16 cellular contexts compared by ENCODE assay signal in the genomic region with DNA sequence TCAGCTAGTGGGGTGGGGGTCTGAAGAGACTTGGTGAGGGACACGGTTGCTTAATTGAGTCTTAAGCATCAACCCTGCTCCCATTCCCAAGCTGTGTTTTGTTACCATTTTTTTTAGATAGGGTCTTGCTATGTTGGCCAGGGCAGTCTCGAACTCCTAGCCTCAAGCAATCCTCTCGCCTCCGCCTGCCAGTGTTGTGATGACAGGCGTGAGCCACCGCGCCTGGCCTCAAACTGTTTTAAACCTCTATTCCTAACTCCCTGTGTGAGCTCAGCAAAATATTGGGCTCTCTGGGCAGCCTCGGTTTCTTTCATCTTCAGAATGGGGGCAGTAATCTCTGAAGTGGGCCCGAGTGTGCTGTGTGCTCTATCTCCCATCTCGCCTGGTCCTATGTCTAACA. TPM values are rescaled to one million over a fixed set of nuclear protein-coding genes. Genes with fewer than 3 reads are reported as not detected.
DNase-seq lines count a peak whose midpoint lies in the region; ATAC-seq lines count a peak whose summit lies in the region.
"Had no signal": no experiment of that assay in that cellular context is flagged by ENCODE, and none has a peak within 500 bp of the region (broad histone marks: within the 10 kb centered on the region; RNA-seq: fewer than 3 reads in every experiment).

No MANE protein-coding gene starts in this region.

- H3K36me3 Mint-ChIP-seq in T-helper 1 cell treated with Interleukin-12 subunit alpha and Interleukin-12 subunit beta and Interleukin-4 antibody, amounts not matched to agents 30 μg/mL and 1 μg/mL, for 36 hours (ENCODE audit: low read depth): peaks cover 2% of the 10 kb centered on the region
- peaks cover 0 to 2% (median 0%) of the 10 kb centered on the region in 3 donors for H3K36me3 Mint-ChIP-seq in CD8-positive, alpha-beta memory T cell
- H3K36me3 Mint-ChIP-seq in T-helper 17 cell (ENCODE audit: low read depth) (peaks cover 2% of the 10 kb centered on the region), memory B cell (peaks cover 2% of the 10 kb centered on the region)
- H3K36me3 Mint-ChIP-seq: CD14-positive monocyte had no signal

- DNase-seq in T-helper 1 cell (no peak), T-helper 17 cell (no peak), memory B cell (ENCODE audit: low spot score in 2 of 2) (no peak), KBM-7 (no peak), NCI-H2029 treated with DMSO at 0.1 percent for 48 hours (lab: John Stamatoyannopoulos, UW) (no peak)
- no peak for DNase-seq in CD8-positive, alpha-beta memory T cell
- DNase-seq: amniotic stem cell; EL; foreskin fibroblast; IMR-90; sigmoid colon; stimulated activated CD4-positive, alpha-beta T cell treated with anti-CD3 and anti-CD28 coated beads, Interleukin-2, amount 100 ng/mL, for 48 hours; tibial artery had no signal

- no peaks in the 10 kb centered on the region for H3K9me3 Mint-ChIP-seq in T-helper 1 cell treated with Interleukin-12 subunit alpha and Interleukin-12 subunit beta and Interleukin-4 antibody, amounts not matched to agents 30 μg/mL and 1 μg/mL, for 36 hours
- peaks cover 0 to 2% (median 0%) of the 10 kb centered on the region in 5 donors for H3K9me3 Mint-ChIP-seq in CD8-positive, alpha-beta memory T cell
- no peaks in the 10 kb centered on the region for H3K9me3 Mint-ChIP-seq in memory B cell

- H3K27ac ChIP-seq in CD8-positive, alpha-beta memory T cell (ENCODE audit: low read depth, low read length): no peak overlapping the region

- in situ Hi-C loops in KBM-7 (cut with MboI; ENCODE audit: low pct_unique_long_range_greater_than_20kb, low sequenced_read_pairs): no loop called here

- CTCF ChIA-PET in CD8-positive, alpha-beta memory T cell (lab: Charles Lee): no interaction called here

- no peaks in the 10 kb centered on the region for H3K9me3 ChIP-seq in CD8-positive, alpha-beta memory T cell (ENCODE audit: low read length)
- H3K9me3 ChIP-seq in T-helper 17 cell (ENCODE audit: control insufficient read depth, low read length, poor library complexity, severe bottlenecking): no peaks in the 10 kb centered on the region
- H3K9me3 ChIP-seq: sigmoid colon, tibial artery had no signal

- H3K4me1 Mint-ChIP-seq in T-helper 1 cell treated with Interleukin-12 subunit alpha and Interleukin-12 subunit beta and Interleukin-4 antibody, amounts not matched to agents 30 μg/mL and 1 μg/mL, for 36 hours (ENCODE audit: low read depth): peaks cover 18% of the 10 kb centered on the region
- peaks cover 16 to 37% (median 21%) of the 10 kb centered on the region in 3 donors for H3K4me1 Mint-ChIP-seq in CD8-positive, alpha-beta memory T cell
- peaks cover 13% of the 10 kb centered on the region for H3K4me1 Mint-ChIP-seq in T-helper 17 cell
- peaks cover 22% of the 10 kb centered on the region for H3K4me1 Mint-ChIP-seq in memory B cell

- peaks cover 4% of the 10 kb centered on the region for H3K27me3 Mint-ChIP-seq in T-helper 1 cell treated with Interleukin-12 subunit alpha and Interleukin-12 subunit beta and Interleukin-4 antibody, amounts not matched to agents 30 μg/mL and 1 μg/mL, for 36 hours (ENCODE audit: low read depth)
- H3K27me3 Mint-ChIP-seq in CD8-positive, alpha-beta memory T cell: peaks cover 0 to 12% of the 10 kb centered on the region in 2 donors
- H3K27me3 Mint-ChIP-seq in T-helper 17 cell: no peaks in the 10 kb centered on the region
- no peaks in the 10 kb centered on the region for H3K27me3 Mint-ChIP-seq in memory B cell

- peak overlapping the region; percentile 33 for H3K4me3 Mint-ChIP-seq in T-helper 1 cell treated with Interleukin-12 subunit alpha and Interleukin-12 subunit beta and Interleukin-4 antibody, amounts not matched to agents 30 μg/mL and 1 μg/mL, for 36 hours
- peak overlapping the region in 5 of 7 donors; percentile 11 to 60 (median 39) for H3K4me3 Mint-ChIP-seq in CD8-positive, alpha-beta memory T cell
- peak overlapping the region; percentile 39 for H3K4me3 Mint-ChIP-seq in T-helper 17 cell
- H3K4me3 Mint-ChIP-seq in memory B cell: peak overlapping the region; percentile 59

- H3K4me3 ChIP-seq in CD8-positive, alpha-beta memory T cell (ENCODE audit: low read length): no peak overlapping the region

- H3K27me3 ChIP-seq in CD8-positive, alpha-beta memory T cell (ENCODE audit: insufficient read depth, low read length, poor library complexity, severe bottlenecking): no peaks in the 10 kb centered on the region
- H3K27me3 ChIP-seq: sigmoid colon, tibial artery had no signal

- H3K4me1 ChIP-seq in CD8-positive, alpha-beta memory T cell (ENCODE audit: insufficient read depth, low read length): peaks cover 15% of the 10 kb centered on the region

- H3K27ac Mint-ChIP-seq in T-helper 1 cell treated with Interleukin-12 subunit alpha and Interleukin-12 subunit beta and Interleukin-4 antibody, amounts not matched to agents 30 μg/mL and 1 μg/mL, for 36 hours: no peak overlapping the region
- H3K27ac Mint-ChIP-seq in CD8-positive, alpha-beta memory T cell: peak overlapping the region in 2 of 8 donors; percentile 1 to 40
- H3K27ac Mint-ChIP-seq in T-helper 17 cell (peak overlapping the region; percentile 62), memory B cell (no peak overlapping the region)

- POLR2A ChIA-PET in CD8-positive, alpha-beta memory T cell (lab: Charles Lee): interaction anchor here (1.1 kb wide), 1 partner anchor 24 kb away, joined by 3 read pairs; no protein-coding TSS in a partner anchor

- no peaks in the 10 kb centered on the region for H3K36me3 ChIP-seq in CD8-positive, alpha-beta memory T cell (ENCODE audit: insufficient read depth, low read length)
- H3K36me3 ChIP-seq: sigmoid colon, tibial artery had no signal

- ATAC-seq in T-helper 17 cell (no peak), memory B cell (ENCODE audit: low read depth) (no peak), HG03108 (IDR thresholded peaks at IDR 0.05; ENCODE audit: unreplicated experiment) (no peak)

RNA-seq across cellular contexts. Expression of a gene that starts 26.3 kb away (rescaled TPM):
- total RNA-seq in CD8-positive, alpha-beta memory T cell: 10 to 100 TPM; 10.7 to 12.1 TPM
- 2.7 TPM for polyA plus RNA-seq in CD8-positive, alpha-beta memory T cell
- 10 to 100 TPM in 1 of 2 donors, 1 to 10 TPM in 1; 8.0 to 10.8 TPM for total RNA-seq in T-helper 17 cell

RNA-seq across cellular contexts. Expression of a gene that starts 50.2 kb away (rescaled TPM):
- total RNA-seq in CD8-positive, alpha-beta memory T cell: 10 to 100 TPM; 62.1 to 66.8 TPM
- polyA plus RNA-seq in CD8-positive, alpha-beta memory T cell: 12.5 TPM
- total RNA-seq in T-helper 17 cell: 10 to 100 TPM; 11.3 to 12.3 TPM

Comparison
In these comparisons a context has a peak if more than half of its experiments do, and no peak if none do; other contexts are left out.
1. RNA of a gene that starts 50.2 kb away (total RNA-seq): 62.1 to 66.8 TPM in CD8-positive, alpha-beta memory T cell; 11.3 to 12.3 TPM in T-helper 17 cell; every median in the first group is over 4 times any median in the second.
2. Peak in every context shown above with its lines, with median percentiles within 50 percentile points of each other: H3K4me3 Mint-ChIP-seq.